1 cellular context compared by ENCODE assay signal in the genomic region with DNA sequence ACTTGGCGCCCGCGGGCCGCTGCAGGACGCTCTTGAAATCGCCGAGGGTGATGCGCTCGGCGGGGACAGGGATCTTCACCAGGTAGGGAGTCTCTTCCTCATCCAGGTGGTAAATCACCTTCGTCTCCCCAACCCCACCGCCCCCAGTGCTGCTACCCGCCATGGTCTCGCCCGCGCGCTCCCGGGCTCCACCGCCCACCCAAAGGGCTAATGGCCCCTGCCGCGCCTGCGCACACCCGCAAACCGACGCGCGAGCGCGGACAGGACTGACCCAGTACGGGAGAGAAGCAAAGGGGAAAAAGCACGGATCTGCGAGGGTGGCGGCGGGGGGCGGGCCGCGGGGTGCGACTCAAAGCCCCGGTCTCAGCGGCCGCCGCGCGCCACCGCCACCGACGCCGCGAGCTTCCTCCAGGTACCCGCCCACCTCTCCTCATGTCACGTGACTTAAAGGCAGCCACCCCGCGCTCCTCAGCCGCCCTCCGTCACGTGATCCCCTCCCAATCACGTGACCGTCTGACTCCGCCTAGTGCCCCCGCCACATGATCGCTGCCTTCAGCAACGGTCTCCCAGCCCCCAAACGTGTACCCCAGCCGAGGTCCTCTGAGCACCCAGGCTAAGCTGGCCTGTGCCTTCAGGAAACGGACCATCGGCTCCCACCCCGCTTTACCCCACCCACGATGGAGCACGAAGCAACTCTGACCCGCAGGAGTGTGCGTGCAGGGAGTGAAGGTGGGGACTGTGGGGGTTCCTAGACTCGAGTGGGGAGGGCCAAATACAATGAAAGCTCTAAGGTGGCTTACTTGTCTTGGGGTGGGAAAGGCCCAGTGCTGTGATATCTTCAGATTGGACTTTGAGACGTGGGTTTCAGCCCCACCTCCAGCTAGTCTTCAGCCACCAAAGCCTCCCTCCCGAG.
TF ChIP-seq lines count a peak whose summit lies in the region.

A gene (minus strand): TSS at position 418 of the 913 bp plus-strand sequence. CDS start 255 bp downstream, at position 163.

TF ChIP-seq in GM12878, 131 proteins besides CTCF, POLR2A, EP300 and RAD21 (continued from another document and continues in another):
- TF ChIP-seq, protein P1, sequence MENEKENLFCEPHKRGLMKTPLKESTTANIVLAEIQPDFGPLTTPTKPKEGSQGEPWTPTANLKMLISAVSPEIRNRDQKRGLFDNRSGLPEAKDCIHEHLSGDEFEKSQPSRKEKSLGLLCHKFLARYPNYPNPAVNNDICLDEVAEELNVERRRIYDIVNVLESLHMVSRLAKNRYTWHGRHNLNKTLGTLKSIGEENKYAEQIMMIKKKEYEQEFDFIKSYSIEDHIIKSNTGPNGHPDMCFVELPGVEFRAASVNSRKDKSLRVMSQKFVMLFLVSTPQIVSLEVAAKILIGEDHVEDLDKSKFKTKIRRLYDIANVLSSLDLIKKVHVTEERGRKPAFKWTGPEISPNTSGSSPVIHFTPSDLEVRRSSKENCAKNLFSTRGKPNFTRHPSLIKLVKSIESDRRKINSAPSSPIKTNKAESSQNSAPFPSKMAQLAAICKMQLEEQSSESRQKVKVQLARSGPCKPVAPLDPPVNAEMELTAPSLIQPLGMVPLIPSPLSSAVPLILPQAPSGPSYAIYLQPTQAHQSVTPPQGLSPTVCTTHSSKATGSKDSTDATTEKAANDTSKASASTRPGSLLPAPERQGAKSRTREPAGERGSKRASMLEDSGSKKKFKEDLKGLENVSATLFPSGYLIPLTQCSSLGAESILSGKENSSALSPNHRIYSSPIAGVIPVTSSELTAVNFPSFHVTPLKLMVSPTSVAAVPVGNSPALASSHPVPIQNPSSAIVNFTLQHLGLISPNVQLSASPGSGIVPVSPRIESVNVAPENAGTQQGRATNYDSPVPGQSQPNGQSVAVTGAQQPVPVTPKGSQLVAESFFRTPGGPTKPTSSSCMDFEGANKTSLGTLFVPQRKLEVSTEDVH (IDR thresholded peaks at IDR 0.05; ENCODE audit: low read depth, partially characterized antibody): no peak
- TF ChIP-seq FOXK2 (IDR thresholded peaks at IDR 0.05) (peak; percentile 34), SIN3A (IDR thresholded peaks at IDR 0.05; ENCODE audit: low read depth, low read length) (peak; percentile 97), RB1 (IDR thresholded peaks at IDR 0.05; ENCODE audit: borderline replicate concordance) (peak; percentile 81; the same call in 1 of the 2 replicates), NFXL1 (IDR thresholded peaks at IDR 0.05; ENCODE audit: borderline replicate concordance) (no peak), SUPT20H (IDR thresholded peaks at IDR 0.05; ENCODE audit: borderline replicate concordance, control insufficient read depth, low read depth, low read length) (no peak), BACH1 (IDR thresholded peaks at IDR 0.05; ENCODE audit: borderline replicate concordance) (peak; percentile 95; the same call in 1 of the 2 replicates), EGR1 (IDR thresholded peaks at IDR 0.05; ENCODE audit: borderline replicate concordance in 1 of 2, low read depth in 2 of 2, low read length in 2 of 2) (peak; percentile 74 to 78), MXI1 (IDR thresholded peaks at IDR 0.05; ENCODE audit: low read depth, low read length) (peak; percentile 83; the same call in 1 of the 2 replicates), MTA3 (IDR thresholded peaks at IDR 0.05; ENCODE audit: borderline replicate concordance, low read length) (peak; percentile 89; the same call in 1 of the 2 replicates), RELA (IDR thresholded peaks at IDR 0.05; ENCODE audit: borderline replicate concordance, partially characterized antibody) (peak; percentile 99), SP1 (IDR thresholded peaks at IDR 0.05; ENCODE audit: low read depth, low read length) (peak; percentile 81), IKZF1 (conservative IDR thresholded peaks at IDR 0.05) (peak; percentile 89), NFIC (IDR thresholded peaks at IDR 0.05; ENCODE audit: low read depth, low read length) (peak; percentile 83), ZZZ3 (IDR thresholded peaks at IDR 0.05; ENCODE audit: control insufficient read depth, insufficient read length, low read depth) (no peak), TARDBP (IDR thresholded peaks at IDR 0.05; ENCODE audit: borderline replicate concordance) (no peak; the same call in 1 of the 2 replicates)
- TF ChIP-seq, protein P2, sequence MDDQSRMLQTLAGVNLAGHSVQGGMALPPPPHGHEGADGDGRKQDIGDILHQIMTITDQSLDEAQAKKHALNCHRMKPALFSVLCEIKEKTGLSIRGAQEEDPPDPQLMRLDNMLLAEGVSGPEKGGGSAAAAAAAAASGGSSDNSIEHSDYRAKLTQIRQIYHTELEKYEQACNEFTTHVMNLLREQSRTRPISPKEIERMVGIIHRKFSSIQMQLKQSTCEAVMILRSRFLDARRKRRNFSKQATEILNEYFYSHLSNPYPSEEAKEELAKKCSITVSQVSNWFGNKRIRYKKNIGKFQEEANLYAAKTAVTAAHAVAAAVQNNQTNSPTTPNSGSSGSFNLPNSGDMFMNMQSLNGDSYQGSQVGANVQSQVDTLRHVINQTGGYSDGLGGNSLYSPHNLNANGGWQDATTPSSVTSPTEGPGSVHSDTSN (IDR thresholded peaks at IDR 0.05; ENCODE audit: insufficient replicate concordance, low read depth, low read length): no peak
- TF ChIP-seq, protein P3, sequence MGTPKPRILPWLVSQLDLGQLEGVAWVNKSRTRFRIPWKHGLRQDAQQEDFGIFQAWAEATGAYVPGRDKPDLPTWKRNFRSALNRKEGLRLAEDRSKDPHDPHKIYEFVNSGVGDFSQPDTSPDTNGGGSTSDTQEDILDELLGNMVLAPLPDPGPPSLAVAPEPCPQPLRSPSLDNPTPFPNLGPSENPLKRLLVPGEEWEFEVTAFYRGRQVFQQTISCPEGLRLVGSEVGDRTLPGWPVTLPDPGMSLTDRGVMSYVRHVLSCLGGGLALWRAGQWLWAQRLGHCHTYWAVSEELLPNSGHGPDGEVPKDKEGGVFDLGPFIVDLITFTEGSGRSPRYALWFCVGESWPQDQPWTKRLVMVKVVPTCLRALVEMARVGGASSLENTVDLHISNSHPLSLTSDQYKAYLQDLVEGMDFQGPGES (IDR thresholded peaks at IDR 0.05): peak; percentile 87; the same call in 1 of the 2 replicates
- TF ChIP-seq, protein P4, sequence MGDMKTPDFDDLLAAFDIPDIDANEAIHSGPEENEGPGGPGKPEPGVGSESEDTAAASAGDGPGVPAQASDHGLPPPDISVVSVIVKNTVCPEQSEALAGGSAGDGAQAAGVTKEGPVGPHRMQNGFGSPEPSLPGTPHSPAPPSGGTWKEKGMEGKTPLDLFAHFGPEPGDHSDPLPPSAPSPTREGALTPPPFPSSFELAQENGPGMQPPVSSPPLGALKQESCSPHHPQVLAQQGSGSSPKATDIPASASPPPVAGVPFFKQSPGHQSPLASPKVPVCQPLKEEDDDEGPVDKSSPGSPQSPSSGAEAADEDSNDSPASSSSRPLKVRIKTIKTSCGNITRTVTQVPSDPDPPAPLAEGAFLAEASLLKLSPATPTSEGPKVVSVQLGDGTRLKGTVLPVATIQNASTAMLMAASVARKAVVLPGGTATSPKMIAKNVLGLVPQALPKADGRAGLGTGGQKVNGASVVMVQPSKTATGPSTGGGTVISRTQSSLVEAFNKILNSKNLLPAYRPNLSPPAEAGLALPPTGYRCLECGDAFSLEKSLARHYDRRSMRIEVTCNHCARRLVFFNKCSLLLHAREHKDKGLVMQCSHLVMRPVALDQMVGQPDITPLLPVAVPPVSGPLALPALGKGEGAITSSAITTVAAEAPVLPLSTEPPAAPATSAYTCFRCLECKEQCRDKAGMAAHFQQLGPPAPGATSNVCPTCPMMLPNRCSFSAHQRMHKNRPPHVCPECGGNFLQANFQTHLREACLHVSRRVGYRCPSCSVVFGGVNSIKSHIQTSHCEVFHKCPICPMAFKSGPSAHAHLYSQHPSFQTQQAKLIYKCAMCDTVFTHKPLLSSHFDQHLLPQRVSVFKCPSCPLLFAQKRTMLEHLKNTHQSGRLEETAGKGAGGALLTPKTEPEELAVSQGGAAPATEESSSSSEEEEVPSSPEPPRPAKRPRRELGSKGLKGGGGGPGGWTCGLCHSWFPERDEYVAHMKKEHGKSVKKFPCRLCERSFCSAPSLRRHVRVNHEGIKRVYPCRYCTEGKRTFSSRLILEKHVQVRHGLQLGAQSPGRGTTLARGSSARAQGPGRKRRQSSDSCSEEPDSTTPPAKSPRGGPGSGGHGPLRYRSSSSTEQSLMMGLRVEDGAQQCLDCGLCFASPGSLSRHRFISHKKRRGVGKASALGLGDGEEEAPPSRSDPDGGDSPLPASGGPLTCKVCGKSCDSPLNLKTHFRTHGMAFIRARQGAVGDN (IDR thresholded peaks at IDR 0.05): peak; percentile 73
- TF ChIP-seq, protein P5, sequence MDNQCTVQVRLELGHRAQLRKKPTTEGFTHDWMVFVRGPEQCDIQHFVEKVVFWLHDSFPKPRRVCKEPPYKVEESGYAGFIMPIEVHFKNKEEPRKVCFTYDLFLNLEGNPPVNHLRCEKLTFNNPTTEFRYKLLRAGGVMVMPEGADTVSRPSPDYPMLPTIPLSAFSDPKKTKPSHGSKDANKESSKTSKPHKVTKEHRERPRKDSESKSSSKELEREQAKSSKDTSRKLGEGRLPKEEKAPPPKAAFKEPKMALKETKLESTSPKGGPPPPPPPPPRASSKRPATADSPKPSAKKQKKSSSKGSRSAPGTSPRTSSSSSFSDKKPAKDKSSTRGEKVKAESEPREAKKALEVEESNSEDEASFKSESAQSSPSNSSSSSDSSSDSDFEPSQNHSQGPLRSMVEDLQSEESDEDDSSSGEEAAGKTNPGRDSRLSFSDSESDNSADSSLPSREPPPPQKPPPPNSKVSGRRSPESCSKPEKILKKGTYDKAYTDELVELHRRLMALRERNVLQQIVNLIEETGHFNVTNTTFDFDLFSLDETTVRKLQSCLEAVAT (IDR thresholded peaks at IDR 0.05): no peak
- TF ChIP-seq, protein P6, sequence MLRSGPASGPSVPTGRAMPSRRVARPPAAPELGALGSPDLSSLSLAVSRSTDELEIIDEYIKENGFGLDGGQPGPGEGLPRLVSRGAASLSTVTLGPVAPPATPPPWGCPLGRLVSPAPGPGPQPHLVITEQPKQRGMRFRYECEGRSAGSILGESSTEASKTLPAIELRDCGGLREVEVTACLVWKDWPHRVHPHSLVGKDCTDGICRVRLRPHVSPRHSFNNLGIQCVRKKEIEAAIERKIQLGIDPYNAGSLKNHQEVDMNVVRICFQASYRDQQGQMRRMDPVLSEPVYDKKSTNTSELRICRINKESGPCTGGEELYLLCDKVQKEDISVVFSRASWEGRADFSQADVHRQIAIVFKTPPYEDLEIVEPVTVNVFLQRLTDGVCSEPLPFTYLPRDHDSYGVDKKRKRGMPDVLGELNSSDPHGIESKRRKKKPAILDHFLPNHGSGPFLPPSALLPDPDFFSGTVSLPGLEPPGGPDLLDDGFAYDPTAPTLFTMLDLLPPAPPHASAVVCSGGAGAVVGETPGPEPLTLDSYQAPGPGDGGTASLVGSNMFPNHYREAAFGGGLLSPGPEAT (IDR thresholded peaks at IDR 0.05; ENCODE audit: low read depth): peak; percentile 86
- TF ChIP-seq, protein P7, sequence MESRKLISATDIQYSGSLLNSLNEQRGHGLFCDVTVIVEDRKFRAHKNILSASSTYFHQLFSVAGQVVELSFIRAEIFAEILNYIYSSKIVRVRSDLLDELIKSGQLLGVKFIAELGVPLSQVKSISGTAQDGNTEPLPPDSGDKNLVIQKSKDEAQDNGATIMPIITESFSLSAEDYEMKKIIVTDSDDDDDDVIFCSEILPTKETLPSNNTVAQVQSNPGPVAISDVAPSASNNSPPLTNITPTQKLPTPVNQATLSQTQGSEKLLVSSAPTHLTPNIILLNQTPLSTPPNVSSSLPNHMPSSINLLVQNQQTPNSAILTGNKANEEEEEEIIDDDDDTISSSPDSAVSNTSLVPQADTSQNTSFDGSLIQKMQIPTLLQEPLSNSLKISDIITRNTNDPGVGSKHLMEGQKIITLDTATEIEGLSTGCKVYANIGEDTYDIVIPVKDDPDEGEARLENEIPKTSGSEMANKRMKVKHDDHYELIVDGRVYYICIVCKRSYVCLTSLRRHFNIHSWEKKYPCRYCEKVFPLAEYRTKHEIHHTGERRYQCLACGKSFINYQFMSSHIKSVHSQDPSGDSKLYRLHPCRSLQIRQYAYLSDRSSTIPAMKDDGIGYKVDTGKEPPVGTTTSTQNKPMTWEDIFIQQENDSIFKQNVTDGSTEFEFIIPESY (IDR thresholded peaks at IDR 0.05): no peak
- TF ChIP-seq, protein P8, sequence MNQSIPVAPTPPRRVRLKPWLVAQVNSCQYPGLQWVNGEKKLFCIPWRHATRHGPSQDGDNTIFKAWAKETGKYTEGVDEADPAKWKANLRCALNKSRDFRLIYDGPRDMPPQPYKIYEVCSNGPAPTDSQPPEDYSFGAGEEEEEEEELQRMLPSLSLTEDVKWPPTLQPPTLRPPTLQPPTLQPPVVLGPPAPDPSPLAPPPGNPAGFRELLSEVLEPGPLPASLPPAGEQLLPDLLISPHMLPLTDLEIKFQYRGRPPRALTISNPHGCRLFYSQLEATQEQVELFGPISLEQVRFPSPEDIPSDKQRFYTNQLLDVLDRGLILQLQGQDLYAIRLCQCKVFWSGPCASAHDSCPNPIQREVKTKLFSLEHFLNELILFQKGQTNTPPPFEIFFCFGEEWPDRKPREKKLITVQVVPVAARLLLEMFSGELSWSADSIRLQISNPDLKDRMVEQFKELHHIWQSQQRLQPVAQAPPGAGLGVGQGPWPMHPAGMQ (IDR thresholded peaks at IDR 0.05; ENCODE audit: borderline replicate concordance): no peak
- TF ChIP-seq, protein P9, sequence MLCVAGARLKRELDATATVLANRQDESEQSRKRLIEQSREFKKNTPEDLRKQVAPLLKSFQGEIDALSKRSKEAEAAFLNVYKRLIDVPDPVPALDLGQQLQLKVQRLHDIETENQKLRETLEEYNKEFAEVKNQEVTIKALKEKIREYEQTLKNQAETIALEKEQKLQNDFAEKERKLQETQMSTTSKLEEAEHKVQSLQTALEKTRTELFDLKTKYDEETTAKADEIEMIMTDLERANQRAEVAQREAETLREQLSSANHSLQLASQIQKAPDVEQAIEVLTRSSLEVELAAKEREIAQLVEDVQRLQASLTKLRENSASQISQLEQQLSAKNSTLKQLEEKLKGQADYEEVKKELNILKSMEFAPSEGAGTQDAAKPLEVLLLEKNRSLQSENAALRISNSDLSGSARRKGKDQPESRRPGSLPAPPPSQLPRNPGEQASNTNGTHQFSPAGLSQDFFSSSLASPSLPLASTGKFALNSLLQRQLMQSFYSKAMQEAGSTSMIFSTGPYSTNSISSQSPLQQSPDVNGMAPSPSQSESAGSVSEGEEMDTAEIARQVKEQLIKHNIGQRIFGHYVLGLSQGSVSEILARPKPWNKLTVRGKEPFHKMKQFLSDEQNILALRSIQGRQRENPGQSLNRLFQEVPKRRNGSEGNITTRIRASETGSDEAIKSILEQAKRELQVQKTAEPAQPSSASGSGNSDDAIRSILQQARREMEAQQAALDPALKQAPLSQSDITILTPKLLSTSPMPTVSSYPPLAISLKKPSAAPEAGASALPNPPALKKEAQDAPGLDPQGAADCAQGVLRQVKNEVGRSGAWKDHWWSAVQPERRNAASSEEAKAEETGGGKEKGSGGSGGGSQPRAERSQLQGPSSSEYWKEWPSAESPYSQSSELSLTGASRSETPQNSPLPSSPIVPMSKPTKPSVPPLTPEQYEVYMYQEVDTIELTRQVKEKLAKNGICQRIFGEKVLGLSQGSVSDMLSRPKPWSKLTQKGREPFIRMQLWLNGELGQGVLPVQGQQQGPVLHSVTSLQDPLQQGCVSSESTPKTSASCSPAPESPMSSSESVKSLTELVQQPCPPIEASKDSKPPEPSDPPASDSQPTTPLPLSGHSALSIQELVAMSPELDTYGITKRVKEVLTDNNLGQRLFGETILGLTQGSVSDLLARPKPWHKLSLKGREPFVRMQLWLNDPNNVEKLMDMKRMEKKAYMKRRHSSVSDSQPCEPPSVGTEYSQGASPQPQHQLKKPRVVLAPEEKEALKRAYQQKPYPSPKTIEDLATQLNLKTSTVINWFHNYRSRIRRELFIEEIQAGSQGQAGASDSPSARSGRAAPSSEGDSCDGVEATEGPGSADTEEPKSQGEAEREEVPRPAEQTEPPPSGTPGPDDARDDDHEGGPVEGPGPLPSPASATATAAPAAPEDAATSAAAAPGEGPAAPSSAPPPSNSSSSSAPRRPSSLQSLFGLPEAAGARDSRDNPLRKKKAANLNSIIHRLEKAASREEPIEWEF (IDR thresholded peaks at IDR 0.05; ENCODE audit: insufficient replicate concordance, low read depth, low read length): no peak
